In the genomic region with DNA sequence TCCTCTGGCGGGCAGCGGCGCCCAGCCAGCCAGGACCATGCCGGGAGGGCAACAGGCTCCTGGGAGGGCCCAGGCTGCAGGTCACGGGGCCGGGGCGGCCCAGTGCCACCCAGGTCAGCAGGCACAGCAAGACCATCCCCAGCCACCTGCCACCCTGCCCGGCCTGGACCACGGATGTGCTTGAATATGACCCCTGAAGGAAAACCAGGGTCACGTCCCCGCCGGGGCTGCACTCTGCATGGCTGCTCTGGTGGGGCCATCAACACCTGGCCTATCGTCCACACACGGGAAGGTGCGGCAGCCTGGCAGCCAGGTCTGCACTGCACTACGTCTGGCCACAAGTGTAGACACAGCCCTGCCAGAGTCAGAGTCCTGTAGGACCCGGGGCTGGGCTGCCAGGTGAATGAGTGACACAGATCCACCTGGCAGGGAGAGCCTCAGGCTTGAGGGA, we compare ENCODE assay signal across 1 cellular context.
TF ChIP-seq lines count a peak whose summit lies in the region.

No MANE protein-coding gene starts in this region.

TF ChIP-seq in SK-N-SH treated with all-trans-retinoic acid at 6 μM for 48 hours, 23 proteins besides CTCF, POLR2A, EP300 and RAD21 (continued from another document):
- TF ChIP-seq, protein P1, sequence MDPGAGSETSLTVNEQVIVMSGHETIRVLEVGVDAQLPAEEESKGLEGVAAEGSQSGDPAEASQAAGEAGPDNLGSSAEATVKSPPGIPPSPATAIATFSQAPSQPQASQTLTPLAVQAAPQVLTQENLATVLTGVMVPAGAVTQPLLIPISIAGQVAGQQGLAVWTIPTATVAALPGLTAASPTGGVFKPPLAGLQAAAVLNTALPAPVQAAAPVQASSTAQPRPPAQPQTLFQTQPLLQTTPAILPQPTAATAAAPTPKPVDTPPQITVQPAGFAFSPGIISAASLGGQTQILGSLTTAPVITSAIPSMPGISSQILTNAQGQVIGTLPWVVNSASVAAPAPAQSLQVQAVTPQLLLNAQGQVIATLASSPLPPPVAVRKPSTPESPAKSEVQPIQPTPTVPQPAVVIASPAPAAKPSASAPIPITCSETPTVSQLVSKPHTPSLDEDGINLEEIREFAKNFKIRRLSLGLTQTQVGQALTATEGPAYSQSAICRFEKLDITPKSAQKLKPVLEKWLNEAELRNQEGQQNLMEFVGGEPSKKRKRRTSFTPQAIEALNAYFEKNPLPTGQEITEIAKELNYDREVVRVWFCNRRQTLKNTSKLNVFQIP (CRISPR knock-in tag; IDR thresholded peaks at IDR 0.05; ENCODE audit: borderline replicate concordance, low read depth) = no peak
- TF ChIP-seq, protein P2, sequence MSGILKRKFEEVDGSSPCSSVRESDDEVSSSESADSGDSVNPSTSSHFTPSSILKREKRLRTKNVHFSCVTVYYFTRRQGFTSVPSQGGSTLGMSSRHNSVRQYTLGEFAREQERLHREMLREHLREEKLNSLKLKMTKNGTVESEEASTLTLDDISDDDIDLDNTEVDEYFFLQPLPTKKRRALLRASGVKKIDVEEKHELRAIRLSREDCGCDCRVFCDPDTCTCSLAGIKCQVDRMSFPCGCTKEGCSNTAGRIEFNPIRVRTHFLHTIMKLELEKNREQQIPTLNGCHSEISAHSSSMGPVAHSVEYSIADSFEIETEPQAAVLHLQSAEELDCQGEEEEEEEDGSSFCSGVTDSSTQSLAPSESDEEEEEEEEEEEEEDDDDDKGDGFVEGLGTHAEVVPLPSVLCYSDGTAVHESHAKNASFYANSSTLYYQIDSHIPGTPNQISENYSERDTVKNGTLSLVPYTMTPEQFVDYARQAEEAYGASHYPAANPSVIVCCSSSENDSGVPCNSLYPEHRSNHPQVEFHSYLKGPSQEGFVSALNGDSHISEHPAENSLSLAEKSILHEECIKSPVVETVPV (CRISPR knock-in tag; IDR thresholded peaks at IDR 0.05) = no peak
